ENCODE assay signal across 33 cellular contexts in genomic region chr7:91064052-91064451, GRCh38.
"Had no signal": no experiment of that assay in that cellular context is flagged by ENCODE, and none has a peak within 500 bp of the region (broad histone marks: within the 10 kb centered on the region; RNA-seq: fewer than 3 reads in every experiment).

No MANE protein-coding gene starts in this region.

- H3K27ac ChIP-seq: brain microvascular endothelial cell, SJCRH30, SK-N-MC, WERI-Rb-1 had no signal

- H3K4me1 ChIP-seq: SJCRH30 had no signal

- DNase-seq: activated CD4-positive, alpha-beta memory T cell treated with anti-CD3 and anti-CD28 coated beads, Interleukin-2, amount 10 ng/mL, durations not matched to agents 7 days and 5 days; activated CD4-positive, alpha-beta T cell treated with anti-CD3 and anti-CD28 coated beads for 1 hour; activated CD4-positive, alpha-beta T cell treated with anti-CD3 and anti-CD28 coated beads for 48 hours; activated CD4-positive, CD25-positive, alpha-beta regulatory T cell; activated CD8-positive, alpha-beta memory T cell treated with anti-CD3 and anti-CD28 coated beads for 24 hours; activated CD8-positive, alpha-beta memory T cell treated with anti-CD3 and anti-CD28 coated beads, Interleukin-2, amount 10 ng/mL, durations not matched to agents 7 days and 5 days; activated CD8-positive, alpha-beta memory T cell treated with anti-CD3 and anti-CD28 coated beads, Interleukin-2, amount 50 U/mL, for 48 hours; activated effector memory CD4-positive, alpha-beta T cell treated with Interleukin-2 at 50 U/mL for 16 hours; activated naive CD4-positive, alpha-beta T cell; activated naive CD4-positive, alpha-beta T cell treated with anti-CD3 and anti-CD28 coated beads, Interleukin-2, amount 50 U/mL, for 16 hours; activated naive CD8-positive, alpha-beta T cell treated with anti-CD3 and anti-CD28 coated beads for 36 hours; activated T-cell treated with anti-CD3 and anti-CD28 coated beads, Interleukin-2, amount 50 U/mL, for 48 hours; amniotic stem cell; aorta; brain microvascular endothelial cell; NCI-H1092 treated with DMSO at 0.1 percent for 48 hours; NCI-H1417; NCI-H146; NCI-H187; NCI-H2029 treated with DMSO at 0.1 percent for 48 hours; NCI-H2107; NCI-H2171; NCI-H2227 treated with DMSO at 0.1 percent for 48 hours; NCI-H446; NCI-H510A treated with DMSO at 0.1 percent for 48 hours; NCI-H526 treated with DMSO at 0.1 percent for 48 hours; SHP77; SJCRH30; T1000; WERI-Rb-1 had no signal

- ATAC-seq: activated CD8-positive, alpha-beta memory T cell treated with anti-CD3 and anti-CD28 coated beads, Interleukin-2, amount 10 ng/mL, durations not matched to agents 7 days and 5 days; K562; Panc1 had no signal

- H3K36me3 ChIP-seq: brain microvascular endothelial cell, WERI-Rb-1 had no signal

- H3K27me3 ChIP-seq: brain microvascular endothelial cell, SJCRH30 had no signal

- H3K4me3 ChIP-seq: K562, SJCRH30, SK-N-MC had no signal
